In genomic region chr3:71423151-71423906, GRCh38 we compare ENCODE assay signal across 8 cellular contexts.
DNase-seq lines count a peak whose midpoint lies in the region; ATAC-seq and TF ChIP-seq lines count a peak whose summit lies in the region.

No MANE protein-coding gene starts in this region.

- no peaks in the 10 kb centered on the region for H3K27me3 ChIP-seq in effector memory CD4-positive, alpha-beta T cell (replicated peaks; ENCODE audit: control insufficient read depth, insufficient read depth, low read length, poor library complexity, severe bottlenecking)

- no peak overlapping the region for H3K4me3 Mint-ChIP-seq in osteocyte (ENCODE audit: unreplicated experiment)

- peak; percentile 43 for DNase-seq in DMS 273 (lab: John Stamatoyannopoulos, UW; ENCODE audit: unreplicated experiment)
- DNase-seq in DMS 273 treated with DMSO at 0.1 percent for 48 hours (lab: John Stamatoyannopoulos, UW) = no peak
- DNase-seq in NCI-H69 (lab: John Stamatoyannopoulos, UW) = peak; percentile 95
- DNase-seq in effector memory CD4-positive, alpha-beta T cell = no peak
- DNase-seq in osteocyte (ENCODE audit: extremely low spot score, unreplicated experiment) = no peak
- no peak for DNase-seq in G401 (ENCODE audit: low spot score)
- DNase-seq in HuH-7 (ENCODE audit: low spot score) = no peak

- H3K27ac ChIP-seq in effector memory CD4-positive, alpha-beta T cell (ENCODE audit: insufficient read depth, low read length, poor library complexity, severe bottlenecking) = peak overlapping the region; percentile 37

- H3K36me3 ChIP-seq in effector memory CD4-positive, alpha-beta T cell (ENCODE audit: control insufficient read depth, insufficient read depth, low read length) = no peaks in the 10 kb centered on the region

- in situ Hi-C loops in G401 (cut with HindIII; ENCODE audit: low sequenced_read_pairs) = no loop called here

- H3K27me3 Mint-ChIP-seq in osteocyte (ENCODE audit: unreplicated experiment) = no peaks in the 10 kb centered on the region

- H3K9me3 ChIP-seq in effector memory CD4-positive, alpha-beta T cell (ENCODE audit: control insufficient read depth, low read length) = no peaks in the 10 kb centered on the region

- no peaks in the 10 kb centered on the region for H3K9me3 Mint-ChIP-seq in osteocyte (ENCODE audit: unreplicated experiment)

- H3K4me1 Mint-ChIP-seq in osteocyte (ENCODE audit: unreplicated experiment) = peaks cover 26% of the 10 kb centered on the region

- no peak for ATAC-seq in HG02571 (IDR thresholded peaks at IDR 0.05; ENCODE audit: unreplicated experiment)

- H3K36me3 Mint-ChIP-seq in osteocyte (ENCODE audit: unreplicated experiment) = peaks cover 6% of the 10 kb centered on the region

- H3K4me1 ChIP-seq in effector memory CD4-positive, alpha-beta T cell (ENCODE audit: control insufficient read depth, insufficient read depth, low read length, poor library complexity, severe bottlenecking) = peaks cover 11% of the 10 kb centered on the region

- TF ChIP-seq CTCF in osteocyte (IDR thresholded peaks at IDR 0.05) = peak; percentile 33

- peak overlapping the region; percentile 6 for H3K27ac Mint-ChIP-seq in osteocyte (ENCODE audit: unreplicated experiment)

- H3K4me3 ChIP-seq in effector memory CD4-positive, alpha-beta T cell (ENCODE audit: insufficient read depth, low read depth, low read length, poor library complexity, severe bottlenecking) = no peak overlapping the region

Comparison
In these comparisons a context has a peak if more than half of its experiments do, and no peak if none do; other contexts are left out.
1. DNase-seq: peak in DMS 273 (single experiment) and NCI-H69 (single experiment); none in DMS 273 treated with DMSO at 0.1 percent for 48 hours (single experiment), effector memory CD4-positive, alpha-beta T cell (0 of 3), osteocyte (single experiment), G401 (single experiment) and HuH-7 (single experiment).